Comparison of ENCODE assay signal across 38 cellular contexts in genomic region chrX:141879616-141880015, GRCh38. TPM values are rescaled to one million over a fixed set of nuclear protein-coding genes. Genes with fewer than 3 reads are reported as not detected.
DNase-seq lines count a peak whose midpoint lies in the region; ATAC-seq and TF ChIP-seq lines count a peak whose summit lies in the region.
"Had no signal": no experiment of that assay in that cellular context is flagged by ENCODE, and none has a peak within 500 bp of the region (broad histone marks: within the 10 kb centered on the region; RNA-seq: fewer than 3 reads in every experiment).

No MANE protein-coding gene starts in this region.

- CTCF ChIA-PET in T-cell (lab: Charles Lee): no interaction called here

- H3K4me1 ChIP-seq in mesendoderm (ENCODE audit: control insufficient read depth, low read depth, low read length): no peaks in the 10 kb centered on the region
- H3K4me1 ChIP-seq: A549, lower lobe of right lung, SJSA1 had no signal

- no peak overlapping the region for H2AK5ac ChIP-seq in mesendoderm (ENCODE audit: low read length)

- no peak overlapping the region for H3K23ac ChIP-seq in mesendoderm (ENCODE audit: low read length)

- WGBS in mesendoderm (ENCODE audit: extremely low coverage, insufficient coverage, low lambda C conversion rate): no CpG with 5 or more reads among the region's 5 CpGs

- H3K79me2 ChIP-seq in mesendoderm (ENCODE audit: control insufficient read depth, insufficient read depth, low read length): no peaks in the 10 kb centered on the region

- no peak overlapping the region for H2BK120ac ChIP-seq in mesendoderm (ENCODE audit: low read depth, low read length)

- no peak overlapping the region for H4K5ac ChIP-seq in mesendoderm (ENCODE audit: low read length)

- H4K8ac ChIP-seq in mesendoderm (ENCODE audit: low read depth, low read length): no peak overlapping the region

- H3K9ac ChIP-seq in mesendoderm (ENCODE audit: low read length): no peak overlapping the region

- H3K4me3 ChIP-seq in LNCaP clone FGC (ENCODE audit: low read depth, low read length): no peak overlapping the region
- no peak overlapping the region for H3K4me3 ChIP-seq in mesendoderm (ENCODE audit: low read length)
- H3K4me3 ChIP-seq: A549, cardiac muscle cell, lower lobe of right lung, mucosa of descending colon, SJSA1, skin epidermis had no signal

- H3K27ac ChIP-seq in mesendoderm (ENCODE audit: low read depth, low read length): no peak overlapping the region
- H3K27ac ChIP-seq: A549, cardiac muscle cell, lower lobe of right lung, SJSA1, skin epidermis had no signal

- no peak overlapping the region for H2BK5ac ChIP-seq in mesendoderm (ENCODE audit: low read length)

- no peak overlapping the region for H3K4me3 Mint-ChIP-seq in T-cell
- H3K4me3 Mint-ChIP-seq: activated CD8-positive, alpha-beta T cell treated with anti-CD3 and anti-CD28 coated beads, Interleukin-2, amount 10 ng/mL, durations not matched to agents 7 days and 5 days; activated naive CD8-positive, alpha-beta T cell; CD8-positive, alpha-beta T cell; effector memory CD8-positive, alpha-beta T cell; natural killer cell treated with Interleukin-12 subunit alpha and Interleukin-12 subunit beta and Interleukin-15 and Interleukin-18, amount 100 ng/mL, for 72 hours; stimulated activated naive CD8-positive, alpha-beta T cell treated with anti-CD3 and anti-CD28 coated beads, Interleukin-15, amount 100 ng/mL, for 72 hours had no signal

- peak; percentile 0 for DNase-seq in NCI-H2171 treated with DMSO at 0.1 percent for 48 hours (lab: John Stamatoyannopoulos, UW)
- no peak for DNase-seq in NCI-H2171 (lab: John Stamatoyannopoulos, UW)
- DNase-seq in LNCaP clone FGC (ENCODE audit: low read depth): no peak
- peak; percentile 6 for DNase-seq in RPMI8226
- DNase-seq in mesendoderm: peak; percentile 48
- DNase-seq in T-cell: no peak
- DNase-seq in NCI-H446 treated with DMSO at 0.1 percent for 48 hours (lab: John Stamatoyannopoulos, UW): no peak
- DNase-seq: activated CD8-positive, alpha-beta T cell treated with anti-CD3 and anti-CD28 coated beads, Interleukin-2, amount 10 ng/mL, durations not matched to agents 7 days and 5 days; activated T-cell treated with anti-CD3 and anti-CD28 coated beads for 4 hours; anterior cingulate cortex; CD8-positive, alpha-beta T cell; cortex of kidney; effector memory CD8-positive, alpha-beta T cell; GF-D8; KG1; kidney glomerular epithelial cell; lower lobe of right lung; mucosa of descending colon; MV-4-11; NCI-H1930; NCI-H345; NK-92 treated with Interleukin-12 subunit alpha and Interleukin-12 subunit beta, amount 100 ng/mL, for 24 hours; stimulated activated CD8-positive, alpha-beta memory T cell treated with anti-CD3 and anti-CD28 coated beads, Interleukin-4, amount 100 ng/mL, for 48 hours; stimulated activated naive CD8-positive, alpha-beta T cell treated with anti-CD3 and anti-CD28 coated beads, Interleukin-15, amount 100 ng/mL, for 72 hours; T-helper 2 cell had no signal

- no peaks in the 10 kb centered on the region for H3K4me1 Mint-ChIP-seq in T-cell
- H3K4me1 Mint-ChIP-seq: stimulated activated naive CD8-positive, alpha-beta T cell treated with anti-CD3 and anti-CD28 coated beads, Interleukin-15, amount 100 ng/mL, for 72 hours had no signal

- H3K27ac Mint-ChIP-seq in T-cell: no peak overlapping the region
- H3K27ac Mint-ChIP-seq: activated CD8-positive, alpha-beta T cell treated with anti-CD3 and anti-CD28 coated beads, Interleukin-2, amount 10 ng/mL, durations not matched to agents 7 days and 5 days; activated naive CD8-positive, alpha-beta T cell; CD8-positive, alpha-beta T cell; effector memory CD8-positive, alpha-beta T cell; natural killer cell treated with Interleukin-12 subunit alpha and Interleukin-12 subunit beta and Interleukin-15 and Interleukin-18, amount 100 ng/mL, for 72 hours had no signal

- POLR2A ChIA-PET in T-cell (lab: Charles Lee): no interaction called here

- no peak overlapping the region for H2BK15ac ChIP-seq in mesendoderm (replicated peaks; ENCODE audit: low read depth)

- no peak for ATAC-seq in GM19324 (IDR thresholded peaks at IDR 0.05; ENCODE audit: low FRiP score, unreplicated experiment)
- no peak for ATAC-seq in T-cell (replicated peaks in 1 of 4)
- ATAC-seq: A549; activated CD8-positive, alpha-beta T cell treated with anti-CD3 and anti-CD28 coated beads, Interleukin-2, amount 10 ng/mL, durations not matched to agents 7 days and 5 days; CD8-positive, alpha-beta T cell; effector memory CD8-positive, alpha-beta T cell; HCT116; lower lobe of right lung; mucosa of descending colon; stimulated activated naive CD8-positive, alpha-beta T cell treated with anti-CD3 and anti-CD28 coated beads, Interleukin-15, amount 100 ng/mL, for 72 hours had no signal

- peaks cover 0 to 8% of the 10 kb centered on the region in 2 donors for H3K27me3 Mint-ChIP-seq in T-cell
- H3K27me3 Mint-ChIP-seq: activated naive CD8-positive, alpha-beta T cell; effector memory CD8-positive, alpha-beta T cell; natural killer cell treated with Interleukin-12 subunit alpha and Interleukin-12 subunit beta and Interleukin-15 and Interleukin-18, amount 100 ng/mL, for 72 hours; stimulated activated naive CD8-positive, alpha-beta T cell treated with anti-CD3 and anti-CD28 coated beads, Interleukin-15, amount 100 ng/mL, for 72 hours had no signal

- no peaks in the 10 kb centered on the region for H3K36me3 ChIP-seq in mesendoderm (ENCODE audit: control insufficient read depth, insufficient read depth, low read length)
- H3K36me3 ChIP-seq: cardiac muscle cell, lower lobe of right lung, SJSA1 had no signal

- H3K27me3 ChIP-seq in mesendoderm (ENCODE audit: insufficient read depth, low read length, poor library complexity): no peaks in the 10 kb centered on the region
- H3K27me3 ChIP-seq: cardiac muscle cell, SJSA1 had no signal

- no peaks in the 10 kb centered on the region for H3K9me3 Mint-ChIP-seq in T-cell
- H3K9me3 Mint-ChIP-seq: CD8-positive, alpha-beta T cell; effector memory CD8-positive, alpha-beta T cell; natural killer cell treated with Interleukin-12 subunit alpha and Interleukin-12 subunit beta and Interleukin-15 and Interleukin-18, amount 100 ng/mL, for 72 hours; stimulated activated naive CD8-positive, alpha-beta T cell treated with anti-CD3 and anti-CD28 coated beads, Interleukin-15, amount 100 ng/mL, for 72 hours had no signal

- no peak overlapping the region for H3K4me2 ChIP-seq in mesendoderm (ENCODE audit: low read length)
- H3K4me2 ChIP-seq: A549 had no signal

- H3K36me3 Mint-ChIP-seq in T-cell: no peaks in the 10 kb centered on the region
- H3K36me3 Mint-ChIP-seq: activated naive CD8-positive, alpha-beta T cell; CD8-positive, alpha-beta T cell; natural killer cell treated with Interleukin-12 subunit alpha and Interleukin-12 subunit beta and Interleukin-15 and Interleukin-18, amount 100 ng/mL, for 72 hours had no signal

- H3K4ac ChIP-seq in mesendoderm (ENCODE audit: low read depth, low read length): no peak overlapping the region

- H3K79me1 ChIP-seq in mesendoderm (ENCODE audit: low read length): no peaks in the 10 kb centered on the region

- no peak overlapping the region for H3K18ac ChIP-seq in mesendoderm (ENCODE audit: low read length)

- peak; percentile 33; the same call in 1 of the 2 replicates for TF ChIP-seq CTCF in LNCaP clone FGC (IDR thresholded peaks at IDR 0.05; ENCODE audit: control insufficient read depth, extremely low read depth, insufficient read depth)

- H3K56ac ChIP-seq in mesendoderm (ENCODE audit: low read length): no peak overlapping the region

RNA-seq across cellular contexts. Expression of gene MAGEC1, which starts 24.1 kb away (rescaled TPM):
- not detected for polyA plus RNA-seq in mesendoderm (2013, experiment 1 of 2)
- polyA plus RNA-seq in mesendoderm (2013, experiment 2 of 2): not detected
- under 1 TPM in 1 of 5 donors, not detected in 4; 0.09 TPM for total RNA-seq in T-cell
- total RNA-seq: activated CD8-positive, alpha-beta T cell treated with anti-CD3 and anti-CD28 coated beads, Interleukin-2, amount 10 ng/mL, durations not matched to agents 7 days and 5 days; cardiac muscle cell; CD8-positive, alpha-beta T cell; fibroblast of villous mesenchyme; lower lobe of right lung; mucosa of descending colon; natural killer cell treated with Interleukin-12 subunit alpha and Interleukin-12 subunit beta and Interleukin-15 and Interleukin-18, amount 100 ng/mL, for 72 hours; osteocyte; renal cortical epithelial cell; SJSA1 had no signal
- polyA plus RNA-seq: A549, cardiac muscle cell, esophagus, thymus had no signal

RNA-seq across cellular contexts. Expression of gene MAGEC3, which starts 41.5 kb away (rescaled TPM):
- not detected for polyA plus RNA-seq in mesendoderm (2013, experiment 1 of 2)
- polyA plus RNA-seq in mesendoderm (2013, experiment 2 of 2): not detected
- total RNA-seq in T-cell: not detected
- total RNA-seq: activated CD8-positive, alpha-beta T cell treated with anti-CD3 and anti-CD28 coated beads, Interleukin-2, amount 10 ng/mL, durations not matched to agents 7 days and 5 days; cardiac muscle cell; CD8-positive, alpha-beta T cell; fibroblast of villous mesenchyme; lower lobe of right lung; mucosa of descending colon; natural killer cell treated with Interleukin-12 subunit alpha and Interleukin-12 subunit beta and Interleukin-15 and Interleukin-18, amount 100 ng/mL, for 72 hours; osteocyte; renal cortical epithelial cell; SJSA1 had no signal
- polyA plus RNA-seq: A549, cardiac muscle cell, esophagus had no signal

Comparison
In these comparisons a context has a peak if more than half of its experiments do, and no peak if none do; other contexts are left out.
1. DNase-seq: peak in NCI-H2171 treated with DMSO at 0.1 percent for 48 hours (single experiment), RPMI8226 (single experiment) and mesendoderm (single experiment); none in NCI-H2171 (single experiment), LNCaP clone FGC (single experiment), T-cell (0 of 34) and NCI-H446 treated with DMSO at 0.1 percent for 48 hours (single experiment).